In the genomic region with DNA sequence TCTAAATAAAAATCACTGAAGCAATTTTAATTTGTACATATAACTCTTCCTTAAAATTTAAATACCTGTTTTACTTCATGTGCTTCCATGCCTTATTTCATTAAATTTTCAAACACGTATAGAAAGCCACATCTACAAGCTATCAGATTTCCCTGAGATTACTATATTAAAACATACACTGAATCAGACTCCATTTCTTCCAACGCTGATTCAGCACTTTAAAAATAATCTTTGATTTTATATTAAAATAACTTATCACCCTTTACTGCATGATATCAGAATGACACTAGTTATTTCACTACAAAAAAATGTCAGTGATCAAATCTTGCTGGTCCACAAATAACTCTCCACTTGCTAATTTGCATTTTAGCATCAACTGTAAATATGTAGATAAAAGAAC, we compare ENCODE assay signal across 22 cellular contexts.
DNase-seq lines count a peak whose midpoint lies in the region; ATAC-seq, FAIRE-seq and TF ChIP-seq lines count a peak whose summit lies in the region.
"Had no signal": no experiment of that assay in that cellular context is flagged by ENCODE, and none has a peak within 500 bp of the region (broad histone marks: within the 10 kb centered on the region; RNA-seq: fewer than 3 reads in every experiment).

No MANE protein-coding gene starts in this region.

- H3K18ac ChIP-seq in H1 (ENCODE audit: extremely low read depth, low read length) = no peak overlapping the region

- no peak for ATAC-seq in A549
- ATAC-seq in activated CD8-positive, alpha-beta T cell treated with anti-CD3 and anti-CD28 coated beads, Interleukin-2, amount 10 ng/mL, durations not matched to agents 7 days and 5 days = no peak

- TF ChIP-seq EP300 in A549 (IDR thresholded peaks at IDR 0.05) (no peak), H1 (IDR thresholded peaks at IDR 0.05; ENCODE audit: borderline replicate concordance in 1 of 2, low read depth in 2 of 2, low read length in 2 of 2) (no peak)

- TF ChIP-seq CTCF in A549 (IDR thresholded peaks at IDR 0.05) (no peak), astrocyte (IDR thresholded peaks at IDR 0.05; ENCODE audit: insufficient read depth, low read depth, low read length) (no peak), H1 (IDR thresholded peaks at IDR 0.05; ENCODE audit: control extremely low read depth in 1 of 3, insufficient read depth in 1 of 3, low read depth in 1 of 3, low read length in 3 of 3) (no peak)

- H3K79me2 ChIP-seq in astrocyte (ENCODE audit: insufficient read depth, low read length) (no peaks in the 10 kb centered on the region), H1 (ENCODE audit: control insufficient read depth in 1 of 2, insufficient read depth in 2 of 2, low read length in 2 of 2) (no peaks in the 10 kb centered on the region)

- H3K9ac ChIP-seq in astrocyte (ENCODE audit: low read length) = no peak overlapping the region
- H3K9ac ChIP-seq in H1 (replicated peaks in 1 of 4; ENCODE audit: extremely low read depth in 1 of 4, low read depth in 3 of 4, low read length in 3 of 4) = no peak overlapping the region
- H3K9ac ChIP-seq: BLaER1 had no signal

- no peak overlapping the region for H3K23ac ChIP-seq in H1 (ENCODE audit: insufficient read length)

- H2BK20ac ChIP-seq in H1 (ENCODE audit: low read length) = no peak overlapping the region

- no peak for DNase-seq in A549 (ENCODE audit: low read depth in 1 of 2, low spot score in 1 of 2)
- DNase-seq in AG08395 (ENCODE audit: low spot score) = peak; percentile 1
- no peak for DNase-seq in astrocyte (ENCODE audit: low read depth)
- DNase-seq in H1 (ENCODE audit: low read depth in 1 of 2, low spot score in 2 of 2) = no peak
- DNase-seq in DMS114 treated with DMSO at 0.1 percent for 48 hours (lab: John Stamatoyannopoulos, UW; ENCODE audit: unreplicated experiment) = no peak
- DNase-seq in activated CD8-positive, alpha-beta T cell treated with anti-CD3 and anti-CD28 coated beads, Interleukin-2, amount 10 ng/mL, durations not matched to agents 7 days and 5 days = no peak
- no peak for DNase-seq in activated CD4-positive, CD25-positive, alpha-beta regulatory T cell treated with anti-CD3 and anti-CD28 coated beads, Interleukin-2, amount 50 U/mL, for 72 hours
- DNase-seq: 8988T; BE2C; C1 segment of cervical spinal cord; CD4-positive, alpha-beta memory T cell; CD4-positive, CD25-positive, alpha-beta regulatory T cell; CD8-positive, alpha-beta memory T cell; COR-L47; DMS 273 treated with DMSO at 0.1 percent for 48 hours; DMS79 treated with DMSO at 0.1 percent for 48 hours; GF-D8 had no signal

- no peak for TF ChIP-seq POLR2A in A549 (IDR thresholded peaks at IDR 0.05; ENCODE audit: low read length)
- no peak for TF ChIP-seq POLR2A in H1 (IDR thresholded peaks at IDR 0.05; ENCODE audit: control extremely low read depth in 1 of 2, low read depth in 2 of 2, low read length in 2 of 2)

- H3K4me2 ChIP-seq in A549 = no peak overlapping the region
- no peak overlapping the region for H3K4me2 ChIP-seq in astrocyte (ENCODE audit: low read length)
- H3K4me2 ChIP-seq in H1 (ENCODE audit: insufficient read depth in 1 of 2, low read depth in 2 of 2, low read length in 2 of 2) = no peak overlapping the region
- H3K4me2 ChIP-seq: BLaER1 had no signal

- H3K4me1 Mint-ChIP-seq in astrocyte (ENCODE audit: low read depth, unreplicated experiment) = no peaks in the 10 kb centered on the region
- H3K4me1 Mint-ChIP-seq in activated CD8-positive, alpha-beta T cell treated with anti-CD3 and anti-CD28 coated beads, Interleukin-2, amount 10 ng/mL, durations not matched to agents 7 days and 5 days (ENCODE audit: low read depth) = no peaks in the 10 kb centered on the region
- H3K4me1 Mint-ChIP-seq: CD14-positive monocyte; CD4-positive, alpha-beta memory T cell; CD4-positive, CD25-positive, alpha-beta regulatory T cell; CD8-positive, alpha-beta memory T cell had no signal

- H3K36me3 ChIP-seq in astrocyte (ENCODE audit: insufficient read depth, low read length) (no peaks in the 10 kb centered on the region), H1 (ENCODE audit: control insufficient read depth in 2 of 4, insufficient read depth in 4 of 4, low read length in 3 of 4) (no peaks in the 10 kb centered on the region)
- H3K36me3 ChIP-seq: BE2C, BLaER1 had no signal

- H2BK5ac ChIP-seq in H1 (ENCODE audit: low read depth, low read length) = no peak overlapping the region

- no peak overlapping the region for H2BK15ac ChIP-seq in H1 (ENCODE audit: low read length)

- H3K36me3 Mint-ChIP-seq in astrocyte (ENCODE audit: low read depth, unreplicated experiment) = no peaks in the 10 kb centered on the region
- no peaks in the 10 kb centered on the region for H3K36me3 Mint-ChIP-seq in activated CD8-positive, alpha-beta T cell treated with anti-CD3 and anti-CD28 coated beads, Interleukin-2, amount 10 ng/mL, durations not matched to agents 7 days and 5 days (ENCODE audit: low read depth)
- H3K36me3 Mint-ChIP-seq: CD14-positive monocyte; CD4-positive, alpha-beta memory T cell; CD4-positive, CD25-positive, alpha-beta regulatory T cell; CD8-positive, alpha-beta memory T cell had no signal

- H3K4me3 ChIP-seq in A549 (no peak overlapping the region), astrocyte (ENCODE audit: insufficient read depth, low read depth, low read length) (no peak overlapping the region), H1 (ENCODE audit: extremely low read depth in 1 of 4, insufficient read depth in 2 of 4, low read depth in 3 of 4, low read length in 4 of 4) (no peak overlapping the region)
- H3K4me3 ChIP-seq: BLaER1 had no signal

- H4K5ac ChIP-seq in H1 (ENCODE audit: insufficient read length, low read depth, low read length) = no peak overlapping the region

- TF ChIP-seq RAD21 in A549 (conservative IDR thresholded peaks at IDR 0.05 in 1 of 2, IDR thresholded peaks at IDR 0.05 in 1 of 2) (no peak), H1 (IDR thresholded peaks at IDR 0.05 in 1 of 2, conservative IDR thresholded peaks at IDR 0.05 in 1 of 2; ENCODE audit: low read depth in 2 of 2, low read length in 2 of 2) (no peak)

- no peak overlapping the region for H3K14ac ChIP-seq in H1 (ENCODE audit: insufficient read length)

- no peak overlapping the region for H2AFZ ChIP-seq in astrocyte (ENCODE audit: low read depth, low read length)
- H2AFZ ChIP-seq in H1 (ENCODE audit: low read length) = no peak overlapping the region

- no peaks in the 10 kb centered on the region for H4K20me1 ChIP-seq in astrocyte (ENCODE audit: insufficient read depth, low read length)
- no peaks in the 10 kb centered on the region for H4K20me1 ChIP-seq in H1 (replicated peaks in 1 of 2; ENCODE audit: control insufficient read depth in 1 of 2, insufficient read depth in 2 of 2, low read length in 2 of 2)
- H4K20me1 ChIP-seq: BLaER1 had no signal

- no peak overlapping the region for H2AK5ac ChIP-seq in H1 (ENCODE audit: low read depth, low read length)

- POLR2A ChIA-PET in A549 (lab: Yijun Ruan, JAX) (no interaction called here), H1 (lab: Charles Lee; ENCODE audit: partially characterized antibody) (no interaction called here)
- POLR2A ChIA-PET in activated CD8-positive, alpha-beta T cell treated with anti-CD3 and anti-CD28 coated beads, Interleukin-2, amount 10 ng/mL, durations not matched to agents 7 days and 5 days (lab: Charles Lee) = no interaction called here

- H4K8ac ChIP-seq in H1 (ENCODE audit: extremely low read depth, insufficient read depth, low read length) = no peak overlapping the region

- no peak overlapping the region for H4K91ac ChIP-seq in H1 (replicated peaks; ENCODE audit: insufficient read length, low read length)

- no peak overlapping the region for H3K4me3 Mint-ChIP-seq in astrocyte (ENCODE audit: unreplicated experiment)
- H3K4me3 Mint-ChIP-seq in activated CD8-positive, alpha-beta T cell treated with anti-CD3 and anti-CD28 coated beads, Interleukin-2, amount 10 ng/mL, durations not matched to agents 7 days and 5 days = no peak overlapping the region
- H3K4me3 Mint-ChIP-seq: CD14-positive monocyte; CD4-positive, alpha-beta memory T cell; CD4-positive, CD25-positive, alpha-beta regulatory T cell; CD8-positive, alpha-beta memory T cell had no signal

- CTCF ChIA-PET in A549 (lab: Yijun Ruan, JAX) = no interaction called here
- CTCF ChIA-PET in H1 (lab: Charles Lee; ENCODE audit: partially characterized antibody) = no interaction called here
- CTCF ChIA-PET in activated CD8-positive, alpha-beta T cell treated with anti-CD3 and anti-CD28 coated beads, Interleukin-2, amount 10 ng/mL, durations not matched to agents 7 days and 5 days (lab: Charles Lee) = no interaction called here

- H3K9me3 ChIP-seq in A549 (no peaks in the 10 kb centered on the region), astrocyte (ENCODE audit: insufficient read depth, low read depth, low read length) (no peaks in the 10 kb centered on the region), H1 (ENCODE audit: insufficient read depth in 2 of 2, low read depth in 1 of 2, low read length in 1 of 2) (no peaks in the 10 kb centered on the region)
- H3K9me3 ChIP-seq: BE2C, BLaER1 had no signal

- H3K79me1 ChIP-seq in H1 (ENCODE audit: low read depth, low read length) = no peaks in the 10 kb centered on the region

- H3K23me2 ChIP-seq in H1 (ENCODE audit: low read depth, low read length) = no peaks in the 10 kb centered on the region

- no peaks in the 10 kb centered on the region for H3K27me3 Mint-ChIP-seq in astrocyte (ENCODE audit: low read depth, unreplicated experiment)
- no peaks in the 10 kb centered on the region for H3K27me3 Mint-ChIP-seq in activated CD8-positive, alpha-beta T cell treated with anti-CD3 and anti-CD28 coated beads, Interleukin-2, amount 10 ng/mL, durations not matched to agents 7 days and 5 days (ENCODE audit: low read depth)
- H3K27me3 Mint-ChIP-seq: CD4-positive, alpha-beta memory T cell; CD4-positive, CD25-positive, alpha-beta regulatory T cell; CD8-positive, alpha-beta memory T cell had no signal

- H3K4ac ChIP-seq in H1 (replicated peaks; ENCODE audit: insufficient read length, low read depth, low read length) = no peak overlapping the region

- H3K9me3 Mint-ChIP-seq in astrocyte (ENCODE audit: unreplicated experiment) = no peaks in the 10 kb centered on the region
- H3K9me3 Mint-ChIP-seq in activated CD8-positive, alpha-beta T cell treated with anti-CD3 and anti-CD28 coated beads, Interleukin-2, amount 10 ng/mL, durations not matched to agents 7 days and 5 days (ENCODE audit: insufficient read depth) = no peaks in the 10 kb centered on the region

- H3K27me3 ChIP-seq in astrocyte (ENCODE audit: insufficient read depth, low read length) = no peaks in the 10 kb centered on the region
- H3K27me3 ChIP-seq in H1 (replicated peaks in 1 of 4; ENCODE audit: control insufficient read depth in 3 of 4, extremely low read depth in 1 of 4, insufficient read depth in 3 of 4, low read length in 3 of 4) = no peaks in the 10 kb centered on the region
- H3K27me3 ChIP-seq: BE2C, BLaER1 had no signal

- H3K27ac Mint-ChIP-seq in astrocyte (ENCODE audit: unreplicated experiment) = no peak overlapping the region
- H3K27ac Mint-ChIP-seq in activated CD8-positive, alpha-beta T cell treated with anti-CD3 and anti-CD28 coated beads, Interleukin-2, amount 10 ng/mL, durations not matched to agents 7 days and 5 days = no peak overlapping the region
- H3K27ac Mint-ChIP-seq: CD14-positive monocyte; CD4-positive, alpha-beta memory T cell; CD4-positive, CD25-positive, alpha-beta regulatory T cell; CD8-positive, alpha-beta memory T cell had no signal

- no peak overlapping the region for H2BK12ac ChIP-seq in H1 (ENCODE audit: low read depth, low read length)

- no peak overlapping the region for H3K27ac ChIP-seq in A549
- no peak overlapping the region for H3K27ac ChIP-seq in astrocyte (ENCODE audit: low read depth, low read length)
- H3K27ac ChIP-seq in H1 (ENCODE audit: low read depth, low read length) = no peak overlapping the region
- H3K27ac ChIP-seq: BLaER1 had no signal

- H3K4me1 ChIP-seq in A549 = no peaks in the 10 kb centered on the region
- H3K4me1 ChIP-seq in astrocyte (ENCODE audit: insufficient read depth, low read length) = no peaks in the 10 kb centered on the region
- H3K4me1 ChIP-seq in H1 (replicated peaks in 1 of 4; ENCODE audit: control insufficient read depth in 3 of 4, insufficient read depth in 4 of 4, low read length in 3 of 4) = no peaks in the 10 kb centered on the region
- H3K4me1 ChIP-seq: BE2C had no signal

- FAIRE-seq in A549 (lab: Jason Lieb, UNC) (no peak), astrocyte (lab: Jason Lieb, UNC) (peak; percentile 37), H1 (lab: Jason Lieb, UNC) (no peak)
- FAIRE-seq: G401.6, GM12891, GM19239 had no signal

- no peak overlapping the region for H2BK120ac ChIP-seq in H1 (replicated peaks; ENCODE audit: low read depth, low read length)

- 56% methylated on average over 2 of the region's 2 CpGs for WGBS in A549 (ENCODE audit: missing lambda C conversion rate)
- 96% methylated on average over 2 of the region's 2 CpGs; no CpG with 5 or more reads in 1 of the 2 experiments for WGBS in H1 (ENCODE audit: extremely low coverage in 1 of 2, insufficient coverage in 1 of 2, insufficient read length in 1 of 2, insufficient replicate concordance in 2 of 2, low coverage in 1 of 2, low lambda C conversion rate in 2 of 2, missing lambda C conversion rate in 1 of 2), 2 experiments

- H3K56ac ChIP-seq in H1 (replicated peaks; ENCODE audit: insufficient read length, low read depth, low read length) = no peak overlapping the region
